ENCODE assay signal across 19 cellular contexts in the genomic region with DNA sequence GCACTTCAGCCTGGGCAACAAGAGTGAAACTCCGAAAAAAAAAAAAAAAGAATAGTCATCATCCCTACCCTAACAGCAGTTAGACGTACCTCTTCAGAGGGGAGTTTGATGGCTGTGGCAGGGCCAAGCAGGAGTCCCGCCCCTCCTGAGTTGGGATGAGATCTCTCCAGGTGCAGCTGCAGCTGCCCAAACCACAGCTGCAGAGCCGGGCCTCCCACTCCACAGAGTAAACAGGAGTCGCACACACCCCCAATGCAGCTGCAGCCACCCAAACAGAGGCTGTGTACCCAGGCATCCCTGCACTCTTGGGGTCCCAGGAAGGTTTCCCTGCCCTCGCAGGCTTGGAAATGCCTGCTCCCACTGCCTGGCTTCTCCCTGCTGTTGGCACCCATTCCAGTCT. TPM values are rescaled to one million over a fixed set of nuclear protein-coding genes. Genes with fewer than 3 reads are reported as not detected.
DNase-seq lines count a peak whose midpoint lies in the region; ATAC-seq lines count a peak whose summit lies in the region.
"Had no signal": no experiment of that assay in that cellular context is flagged by ENCODE, and none has a peak within 500 bp of the region (broad histone marks: within the 10 kb centered on the region; RNA-seq: fewer than 3 reads in every experiment).

No MANE protein-coding gene starts in this region.

- no peak for ATAC-seq in HG03097 (IDR thresholded peaks at IDR 0.05; ENCODE audit: low FRiP score, unreplicated experiment)
- ATAC-seq: A549; CD8-positive, alpha-beta T cell; HepG2 had no signal

- DNase-seq in NCI-H748 (lab: John Stamatoyannopoulos, UW; ENCODE audit: unreplicated experiment) (peak; percentile 7), NCI-H748 treated with DMSO at 0.1 percent for 48 hours (lab: John Stamatoyannopoulos, UW) (no peak), RPMI8226 (peak; percentile 63), posterior vena cava (ENCODE audit: low spot score) (peak; percentile 1), KBM-7 (no peak)
- peak; percentile 20 for DNase-seq in Jurkat, Clone E6-1 (ENCODE audit: low read depth, low spot score)
- no peak for DNase-seq in effector CD8-positive, alpha-beta T cell (lab: John Stamatoyannopoulos, UW)
- DNase-seq: BE2C; Caco-2; CD8-positive, alpha-beta T cell; DMS79; EL; GM23248; H9 had no signal

- in situ Hi-C loops in KBM-7 (cut with MboI; ENCODE audit: low pct_unique_long_range_greater_than_20kb, low sequenced_read_pairs), result no loop called here

- intact Hi-C loops in posterior vena cava (cut with DNase I), result loop anchor here in 1 of 2 donors (2.0 kb wide), 1 partner anchor 76 kb away; no protein-coding TSS in a partner anchor

- no peak overlapping the region for H3K4me3 ChIP-seq in Jurkat, Clone E6-1 (ENCODE audit: low read length)
- H3K4me3 ChIP-seq: A549, GM23248 had no signal

RNA-seq across cellular contexts. Expression of a gene that starts 17.4 kb away (rescaled TPM):
- polyA plus RNA-seq in Jurkat, Clone E6-1 (2012; ENCODE audit: insufficient read depth, insufficient read length), result 43.3 TPM
- total RNA-seq in posterior vena cava, result 10 to 100 TPM; 49.2 to 52.0 TPM

RNA-seq across cellular contexts. Expression of a gene that starts 36.2 kb away (rescaled TPM):
- not detected for polyA plus RNA-seq in Jurkat, Clone E6-1 (2012; ENCODE audit: insufficient read depth, insufficient read length)
- not detected for total RNA-seq in posterior vena cava
- total RNA-seq: Caco-2, H9, HepG2 had no signal
- polyA plus RNA-seq: A549, AG04450, CD14-positive monocyte, HepG2 had no signal

Comparison
In these comparisons a context has a peak if more than half of its experiments do, and no peak if none do; other contexts are left out.
1. DNase-seq: peak in NCI-H748 (single experiment), Jurkat, Clone E6-1 (single experiment), RPMI8226 (single experiment) and posterior vena cava (single experiment); none in NCI-H748 treated with DMSO at 0.1 percent for 48 hours (single experiment), KBM-7 (single experiment) and effector CD8-positive, alpha-beta T cell (single experiment).